1 cellular context compared by ENCODE assay signal in genomic region chr6:16635291-16635809, GRCh38.
TF ChIP-seq lines count a peak whose summit lies in the region.

No MANE protein-coding gene starts in this region.

TF ChIP-seq in WTC11, 78 proteins besides CTCF, POLR2A, EP300 and RAD21 (continued from another document):
- TF ChIP-seq, protein P1, sequence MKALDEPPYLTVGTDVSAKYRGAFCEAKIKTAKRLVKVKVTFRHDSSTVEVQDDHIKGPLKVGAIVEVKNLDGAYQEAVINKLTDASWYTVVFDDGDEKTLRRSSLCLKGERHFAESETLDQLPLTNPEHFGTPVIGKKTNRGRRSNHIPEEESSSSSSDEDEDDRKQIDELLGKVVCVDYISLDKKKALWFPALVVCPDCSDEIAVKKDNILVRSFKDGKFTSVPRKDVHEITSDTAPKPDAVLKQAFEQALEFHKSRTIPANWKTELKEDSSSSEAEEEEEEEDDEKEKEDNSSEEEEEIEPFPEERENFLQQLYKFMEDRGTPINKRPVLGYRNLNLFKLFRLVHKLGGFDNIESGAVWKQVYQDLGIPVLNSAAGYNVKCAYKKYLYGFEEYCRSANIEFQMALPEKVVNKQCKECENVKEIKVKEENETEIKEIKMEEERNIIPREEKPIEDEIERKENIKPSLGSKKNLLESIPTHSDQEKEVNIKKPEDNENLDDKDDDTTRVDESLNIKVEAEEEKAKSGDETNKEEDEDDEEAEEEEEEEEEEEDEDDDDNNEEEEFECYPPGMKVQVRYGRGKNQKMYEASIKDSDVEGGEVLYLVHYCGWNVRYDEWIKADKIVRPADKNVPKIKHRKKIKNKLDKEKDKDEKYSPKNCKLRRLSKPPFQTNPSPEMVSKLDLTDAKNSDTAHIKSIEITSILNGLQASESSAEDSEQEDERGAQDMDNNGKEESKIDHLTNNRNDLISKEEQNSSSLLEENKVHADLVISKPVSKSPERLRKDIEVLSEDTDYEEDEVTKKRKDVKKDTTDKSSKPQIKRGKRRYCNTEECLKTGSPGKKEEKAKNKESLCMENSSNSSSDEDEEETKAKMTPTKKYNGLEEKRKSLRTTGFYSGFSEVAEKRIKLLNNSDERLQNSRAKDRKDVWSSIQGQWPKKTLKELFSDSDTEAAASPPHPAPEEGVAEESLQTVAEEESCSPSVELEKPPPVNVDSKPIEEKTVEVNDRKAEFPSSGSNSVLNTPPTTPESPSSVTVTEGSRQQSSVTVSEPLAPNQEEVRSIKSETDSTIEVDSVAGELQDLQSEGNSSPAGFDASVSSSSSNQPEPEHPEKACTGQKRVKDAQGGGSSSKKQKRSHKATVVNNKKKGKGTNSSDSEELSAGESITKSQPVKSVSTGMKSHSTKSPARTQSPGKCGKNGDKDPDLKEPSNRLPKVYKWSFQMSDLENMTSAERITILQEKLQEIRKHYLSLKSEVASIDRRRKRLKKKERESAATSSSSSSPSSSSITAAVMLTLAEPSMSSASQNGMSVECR (CRISPR knock-in tag; IDR thresholded peaks at IDR 0.05; ENCODE audit: borderline replicate concordance) = no peak
- TF ChIP-seq NR2C2 (CRISPR knock-in tag; IDR thresholded peaks at IDR 0.05) = no peak
- TF ChIP-seq NFE2L1 (CRISPR knock-in tag; IDR thresholded peaks at IDR 0.05) = no peak
- TF ChIP-seq TP53 (CRISPR knock-in tag; IDR thresholded peaks at IDR 0.05) = no peak
- TF ChIP-seq MYBL2 (CRISPR knock-in tag; IDR thresholded peaks at IDR 0.05) = no peak
- TF ChIP-seq, protein P2, sequence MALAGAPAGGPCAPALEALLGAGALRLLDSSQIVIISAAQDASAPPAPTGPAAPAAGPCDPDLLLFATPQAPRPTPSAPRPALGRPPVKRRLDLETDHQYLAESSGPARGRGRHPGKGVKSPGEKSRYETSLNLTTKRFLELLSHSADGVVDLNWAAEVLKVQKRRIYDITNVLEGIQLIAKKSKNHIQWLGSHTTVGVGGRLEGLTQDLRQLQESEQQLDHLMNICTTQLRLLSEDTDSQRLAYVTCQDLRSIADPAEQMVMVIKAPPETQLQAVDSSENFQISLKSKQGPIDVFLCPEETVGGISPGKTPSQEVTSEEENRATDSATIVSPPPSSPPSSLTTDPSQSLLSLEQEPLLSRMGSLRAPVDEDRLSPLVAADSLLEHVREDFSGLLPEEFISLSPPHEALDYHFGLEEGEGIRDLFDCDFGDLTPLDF (CRISPR knock-in tag; IDR thresholded peaks at IDR 0.05) = no peak
- TF ChIP-seq TCF7 (CRISPR knock-in tag; IDR thresholded peaks at IDR 0.05; ENCODE audit: low read depth) = no peak
- TF ChIP-seq ZNF425 (CRISPR knock-in tag; conservative IDR thresholded peaks at IDR 0.05) = no peak
- no peak for TF ChIP-seq HMGXB4 (CRISPR knock-in tag; IDR thresholded peaks at IDR 0.05)
- no peak for TF ChIP-seq ZNF317 (CRISPR knock-in tag; IDR thresholded peaks at IDR 0.05; ENCODE audit: borderline replicate concordance, low read depth)
- TF ChIP-seq USF1 (CRISPR knock-in tag; IDR thresholded peaks at IDR 0.05) = no peak
